ENCODE assay signal across 8 cellular contexts in the genomic region with DNA sequence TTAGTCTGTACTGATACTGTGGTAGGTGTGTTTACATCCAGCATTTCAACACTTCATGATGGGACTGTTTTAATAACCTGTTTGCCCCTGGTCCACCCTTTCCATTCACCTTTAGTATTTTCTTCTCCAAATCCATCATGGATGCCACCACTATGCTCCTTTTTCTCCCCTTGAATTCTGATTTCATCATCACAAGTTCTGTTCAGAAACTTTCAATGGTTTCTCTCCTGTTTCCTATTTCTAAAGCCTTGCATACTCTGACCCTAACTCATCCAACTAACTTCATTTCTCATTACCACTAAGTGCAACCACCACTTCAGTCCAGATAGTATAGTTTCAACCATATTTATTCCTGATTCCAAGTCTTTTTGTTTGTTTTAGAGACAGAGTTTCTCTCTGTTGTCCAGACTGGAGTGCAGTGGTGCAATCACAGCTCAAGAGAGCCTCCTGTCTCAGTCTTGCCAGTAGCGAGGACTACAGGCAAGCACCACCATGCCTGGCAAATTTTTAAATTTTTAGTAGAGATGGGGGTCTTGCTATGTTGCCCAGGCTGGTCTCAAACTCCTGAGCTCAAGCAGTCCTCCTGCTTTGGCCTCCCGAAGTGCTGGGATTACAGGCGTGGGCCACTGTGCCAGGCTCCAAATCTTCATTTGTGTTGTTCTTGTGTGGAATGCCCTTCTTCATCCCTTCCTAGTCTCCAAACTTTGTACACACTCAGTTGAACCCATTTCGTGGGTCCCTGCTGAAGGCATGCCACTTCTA. TPM values are rescaled to one million over a fixed set of nuclear protein-coding genes. Genes with fewer than 3 reads are reported as not detected.
DNase-seq lines count a peak whose midpoint lies in the region; ATAC-seq, FAIRE-seq and TF ChIP-seq lines count a peak whose summit lies in the region.

No MANE protein-coding gene starts in this region.

- no peaks in the 10 kb centered on the region for H3K9me3 Mint-ChIP-seq in CD4-positive, alpha-beta T cell
- no peaks in the 10 kb centered on the region for H3K9me3 Mint-ChIP-seq in natural killer cell treated with Interleukin-12 subunit alpha and Interleukin-12 subunit beta and Interleukin-15 and Interleukin-18, amount 100 ng/mL, for 72 hours

- H3K36me3 ChIP-seq in bronchial epithelial cell (ENCODE audit: control insufficient read depth, insufficient read depth, low read length), result peaks cover 2% of the 10 kb centered on the region

- peak overlapping the region; percentile 99 for H3K4me3 Mint-ChIP-seq in CD4-positive, alpha-beta T cell
- H3K4me3 Mint-ChIP-seq in natural killer cell treated with Interleukin-12 subunit alpha and Interleukin-12 subunit beta and Interleukin-15 and Interleukin-18, amount 100 ng/mL, for 72 hours, result peak overlapping the region; percentile 99

- H3K27me3 Mint-ChIP-seq in CD4-positive, alpha-beta T cell, result no peaks in the 10 kb centered on the region
- no peaks in the 10 kb centered on the region for H3K27me3 Mint-ChIP-seq in natural killer cell treated with Interleukin-12 subunit alpha and Interleukin-12 subunit beta and Interleukin-15 and Interleukin-18, amount 100 ng/mL, for 72 hours

- no peaks in the 10 kb centered on the region for H3K9me3 ChIP-seq in CD4-positive, alpha-beta T cell (ENCODE audit: control insufficient read depth, low read length)

- peak overlapping the region; percentile 80 for H3K27ac ChIP-seq in CD4-positive, alpha-beta T cell (ENCODE audit: low read depth, low read length)

- no peak for DNase-seq in CD4-positive, alpha-beta T cell
- DNase-seq in LNCaP clone FGC (ENCODE audit: low read depth) (no peak), bronchial epithelial cell (ENCODE audit: low read depth) (no peak), NCI-H2227 treated with DMSO at 0.1 percent for 48 hours (lab: John Stamatoyannopoulos, UW) (no peak), NCI-H2029 (lab: John Stamatoyannopoulos, UW) (no peak)
- no peak for DNase-seq in natural killer cell treated with Interleukin-12 subunit alpha and Interleukin-12 subunit beta and Interleukin-15 and Interleukin-18, amount 100 ng/mL, for 72 hours (ENCODE audit: low spot score)

- no peak for ATAC-seq in CD4-positive, alpha-beta T cell (ENCODE audit: poor library complexity)
- ATAC-seq in natural killer cell treated with Interleukin-12 subunit alpha and Interleukin-12 subunit beta and Interleukin-15 and Interleukin-18, amount 100 ng/mL, for 72 hours, result no peak
- no peak for ATAC-seq in HG03108 (IDR thresholded peaks at IDR 0.05; ENCODE audit: unreplicated experiment)
- no peak for ATAC-seq in HG02852 (IDR thresholded peaks at IDR 0.05; ENCODE audit: unreplicated experiment)

- H3K36me3 Mint-ChIP-seq in CD4-positive, alpha-beta T cell (ENCODE audit: low read depth), result peaks cover 34% of the 10 kb centered on the region
- peaks cover 4% of the 10 kb centered on the region for H3K36me3 Mint-ChIP-seq in natural killer cell treated with Interleukin-12 subunit alpha and Interleukin-12 subunit beta and Interleukin-15 and Interleukin-18, amount 100 ng/mL, for 72 hours

- peak overlapping the region; percentile 99 for H3K4me3 ChIP-seq in LNCaP clone FGC (ENCODE audit: low read depth, low read length)
- peak overlapping the region; percentile 60 for H3K4me3 ChIP-seq in bronchial epithelial cell (ENCODE audit: low read depth, low read length)

- TF ChIP-seq CTCF in CD4-positive, alpha-beta T cell (IDR thresholded peaks at IDR 0.05), result no peak
- no peak for TF ChIP-seq CTCF in LNCaP clone FGC (IDR thresholded peaks at IDR 0.05; ENCODE audit: control insufficient read depth, extremely low read depth, insufficient read depth)
- no peak for TF ChIP-seq CTCF in bronchial epithelial cell (IDR thresholded peaks at IDR 0.05; ENCODE audit: insufficient read depth, low read length, severe bottlenecking)

- CTCF ChIA-PET in CD4-positive, alpha-beta T cell (lab: Charles Lee), result no interaction called here

- H3K4me1 Mint-ChIP-seq in CD4-positive, alpha-beta T cell (ENCODE audit: low read depth), result peaks cover 50% of the 10 kb centered on the region
- peaks cover 25 to 26% of the 10 kb centered on the region in 2 donors for H3K4me1 Mint-ChIP-seq in natural killer cell treated with Interleukin-12 subunit alpha and Interleukin-12 subunit beta and Interleukin-15 and Interleukin-18, amount 100 ng/mL, for 72 hours (ENCODE audit: low read depth in 2 of 2)

- H3K27ac Mint-ChIP-seq in CD4-positive, alpha-beta T cell, result peak overlapping the region; percentile 99
- peak overlapping the region; percentile 94 to 96 for H3K27ac Mint-ChIP-seq in natural killer cell treated with Interleukin-12 subunit alpha and Interleukin-12 subunit beta and Interleukin-15 and Interleukin-18, amount 100 ng/mL, for 72 hours

- intact Hi-C loops in CD4-positive, alpha-beta T cell (cut with DNase I, micrococcal nuclease), result loop anchor here (2.0 to 10.0 kb wide), 4 partner anchors 35 to 601 kb away; partner anchors contain the start of genes CCDC34 (in 2 of the 2), KIF18A (in 1 of the 2), LGR4 (in 1 of the 2) and METTL15 (in 1 of the 2)

- POLR2A ChIA-PET in CD4-positive, alpha-beta T cell (lab: Charles Lee), result interaction anchor here (1.1 kb wide), 1 partner anchor 600 kb away, joined by 4 read pairs; the partner anchor contains the start of genes KIF18A and METTL15

- no peaks in the 10 kb centered on the region for H3K27me3 ChIP-seq in CD4-positive, alpha-beta T cell (ENCODE audit: control insufficient read depth, insufficient read depth, low read length)
- H3K27me3 ChIP-seq in bronchial epithelial cell (ENCODE audit: control insufficient read depth, insufficient read depth, low read length), result no peaks in the 10 kb centered on the region

- FAIRE-seq in bronchial epithelial cell (lab: Jason Lieb, UNC), result no peak

RNA-seq across cellular contexts. Expression of gene LIN7C, which starts 1.2 kb away (rescaled TPM):
- total RNA-seq in CD4-positive, alpha-beta T cell, result 10 to 100 TPM; 27.1 to 27.6 TPM
- 93.7 and 100 TPM in 2 replicates for total RNA-seq in bronchial epithelial cell
- total RNA-seq in natural killer cell treated with Interleukin-12 subunit alpha and Interleukin-12 subunit beta and Interleukin-15 and Interleukin-18, amount 100 ng/mL, for 72 hours, result 10 to 100 TPM; 17.5 to 20.5 TPM

RNA-seq across cellular contexts. Expression of gene LGR4, which starts 35.2 kb away (rescaled TPM):
- total RNA-seq in CD4-positive, alpha-beta T cell, result under 1 TPM; 0.69 to 0.87 TPM
- total RNA-seq in bronchial epithelial cell, result 12.3 and 17.4 TPM in 2 replicates
- under 1 TPM in 1 of 2 donors, not detected in 1; 0.05 TPM for total RNA-seq in natural killer cell treated with Interleukin-12 subunit alpha and Interleukin-12 subunit beta and Interleukin-15 and Interleukin-18, amount 100 ng/mL, for 72 hours
